ENCODE assay signal across 2 cellular contexts in genomic region chr17:7652659-7653343, GRCh38.
TF ChIP-seq lines count a peak whose summit lies in the region.

No MANE protein-coding gene starts in this region.

TF ChIP-seq in GM23338, 12 proteins besides CTCF, POLR2A, EP300 and RAD21:
- TF ChIP-seq STAT1 (IDR thresholded peaks at IDR 0.05; ENCODE audit: unreplicated experiment) (no peak), ETS1 (IDR thresholded peaks at IDR 0.05) (no peak), CREB1 (CRISPR knock-in tag; IDR thresholded peaks at IDR 0.05; ENCODE audit: low read depth) (no peak), POLR2AphosphoS5 (IDR thresholded peaks at IDR 0.05; ENCODE audit: low read depth) (no peak), NANOG (IDR thresholded peaks at IDR 0.05; ENCODE audit: borderline replicate concordance) (no peak), EZH2phosphoT487 (IDR thresholded peaks at IDR 0.05; ENCODE audit: unreplicated experiment) (no peak), ZNF114 (CRISPR knock-in tag; IDR thresholded peaks at IDR 0.05) (no peak), JUNB (IDR thresholded peaks at IDR 0.05; ENCODE audit: unreplicated experiment) (no peak)
- TF ChIP-seq, protein P1, sequence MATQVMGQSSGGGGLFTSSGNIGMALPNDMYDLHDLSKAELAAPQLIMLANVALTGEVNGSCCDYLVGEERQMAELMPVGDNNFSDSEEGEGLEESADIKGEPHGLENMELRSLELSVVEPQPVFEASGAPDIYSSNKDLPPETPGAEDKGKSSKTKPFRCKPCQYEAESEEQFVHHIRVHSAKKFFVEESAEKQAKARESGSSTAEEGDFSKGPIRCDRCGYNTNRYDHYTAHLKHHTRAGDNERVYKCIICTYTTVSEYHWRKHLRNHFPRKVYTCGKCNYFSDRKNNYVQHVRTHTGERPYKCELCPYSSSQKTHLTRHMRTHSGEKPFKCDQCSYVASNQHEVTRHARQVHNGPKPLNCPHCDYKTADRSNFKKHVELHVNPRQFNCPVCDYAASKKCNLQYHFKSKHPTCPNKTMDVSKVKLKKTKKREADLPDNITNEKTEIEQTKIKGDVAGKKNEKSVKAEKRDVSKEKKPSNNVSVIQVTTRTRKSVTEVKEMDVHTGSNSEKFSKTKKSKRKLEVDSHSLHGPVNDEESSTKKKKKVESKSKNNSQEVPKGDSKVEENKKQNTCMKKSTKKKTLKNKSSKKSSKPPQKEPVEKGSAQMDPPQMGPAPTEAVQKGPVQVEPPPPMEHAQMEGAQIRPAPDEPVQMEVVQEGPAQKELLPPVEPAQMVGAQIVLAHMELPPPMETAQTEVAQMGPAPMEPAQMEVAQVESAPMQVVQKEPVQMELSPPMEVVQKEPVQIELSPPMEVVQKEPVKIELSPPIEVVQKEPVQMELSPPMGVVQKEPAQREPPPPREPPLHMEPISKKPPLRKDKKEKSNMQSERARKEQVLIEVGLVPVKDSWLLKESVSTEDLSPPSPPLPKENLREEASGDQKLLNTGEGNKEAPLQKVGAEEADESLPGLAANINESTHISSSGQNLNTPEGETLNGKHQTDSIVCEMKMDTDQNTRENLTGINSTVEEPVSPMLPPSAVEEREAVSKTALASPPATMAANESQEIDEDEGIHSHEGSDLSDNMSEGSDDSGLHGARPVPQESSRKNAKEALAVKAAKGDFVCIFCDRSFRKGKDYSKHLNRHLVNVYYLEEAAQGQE (IDR thresholded peaks at IDR 0.05; ENCODE audit: unreplicated experiment), result no peak

TF ChIP-seq in neural cell, 6 proteins besides CTCF, POLR2A, EP300 and RAD21 (continued from another document):
- TF ChIP-seq SMC3 (conservative IDR thresholded peaks at IDR 0.05; ENCODE audit: poor library complexity) (no peak), TAF1 (IDR thresholded peaks at IDR 0.05; ENCODE audit: low read depth) (no peak), EZH2 (IDR thresholded peaks at IDR 0.05; ENCODE audit: borderline replicate concordance, insufficient read depth, low read length, poor library complexity, severe bottlenecking) (no peak), MXI1 (conservative IDR thresholded peaks at IDR 0.05; ENCODE audit: poor library complexity, severe bottlenecking) (no peak)
